Comparison of ENCODE assay signal across 8 cellular contexts in genomic region chr17:35448899-35449227, GRCh38. TPM values are rescaled to one million over a fixed set of nuclear protein-coding genes. Genes with fewer than 3 reads are reported as not detected.
DNase-seq lines count a peak whose midpoint lies in the region; ATAC-seq and TF ChIP-seq lines count a peak whose summit lies in the region.

No MANE protein-coding gene starts in this region.

- H4K20me1 ChIP-seq in BLaER1, result no peaks in the 10 kb centered on the region
- H4K20me1 ChIP-seq in neural cell (ENCODE audit: insufficient read depth), result no peaks in the 10 kb centered on the region

- H3K79me2 ChIP-seq in neural cell (replicated peaks; ENCODE audit: insufficient read depth, low read length), result no peaks in the 10 kb centered on the region

- no peak for TF ChIP-seq EP300 in neural cell (conservative IDR thresholded peaks at IDR 0.05; ENCODE audit: poor library complexity, severe bottlenecking)

- H3K36me3 ChIP-seq in BLaER1, result no peaks in the 10 kb centered on the region
- no peaks in the 10 kb centered on the region for H3K36me3 ChIP-seq in neural cell (ENCODE audit: insufficient read depth, low read length)
- no peaks in the 10 kb centered on the region for H3K36me3 ChIP-seq in mucosa of descending colon (ENCODE audit: low read depth)

- intact Hi-C loops in mucosa of descending colon (cut with DNase I, micrococcal nuclease), result no loop called here

- H3K4me3 ChIP-seq in BLaER1 (peak overlapping the region; percentile 69), coronary artery (peak overlapping the region; percentile 85), neural cell (ENCODE audit: low read length) (peak overlapping the region; percentile 57), mucosa of descending colon (no peak overlapping the region)

- no peaks in the 10 kb centered on the region for H3K9me2 ChIP-seq in neural cell (ENCODE audit: insufficient read depth, low read length)

- peak overlapping the region; percentile 78; the same call in 1 of the 2 replicates for H3K27ac ChIP-seq in BLaER1
- no peak overlapping the region for H3K27ac ChIP-seq in coronary artery
- H3K27ac ChIP-seq in neural cell (ENCODE audit: low read length), result no peak overlapping the region

- no peak overlapping the region for H2AFZ ChIP-seq in neural cell (ENCODE audit: low read depth, low read length)

- H3F3A ChIP-seq in neural cell (ENCODE audit: insufficient read depth, low read length, poor library complexity, severe bottlenecking), result no peaks in the 10 kb centered on the region

- DNase-seq in coronary artery (ENCODE audit: low spot score) (no peak), mucosa of descending colon (no peak), germinal center (ENCODE audit: low spot score) (no peak)
- no peak for DNase-seq in activated CD4-positive, alpha-beta T cell treated with anti-CD3 and anti-CD28 coated beads for 48 hours

- no peaks in the 10 kb centered on the region for H3K9me3 ChIP-seq in BLaER1
- peaks cover 3% of the 10 kb centered on the region for H3K9me3 ChIP-seq in neural cell (ENCODE audit: low read length)
- no peaks in the 10 kb centered on the region for H3K9me3 ChIP-seq in mucosa of descending colon

- H3K4me1 ChIP-seq in BLaER1 (peaks cover 31% of the 10 kb centered on the region), mucosa of descending colon (ENCODE audit: low read depth) (peaks cover 8% of the 10 kb centered on the region)

- H3K27me3 ChIP-seq in BLaER1, result peaks cover 16% of the 10 kb centered on the region
- peaks cover 83% of the 10 kb centered on the region for H3K27me3 ChIP-seq in neural cell (ENCODE audit: insufficient read depth, low read depth, low read length)

- H3K4me2 ChIP-seq in BLaER1 (peak overlapping the region; percentile 91), neural cell (ENCODE audit: low read length) (no peak overlapping the region)

- TF ChIP-seq RAD21 in neural cell (conservative IDR thresholded peaks at IDR 0.05), result no peak

- H3K9ac ChIP-seq in BLaER1 (peak overlapping the region; percentile 74; the same call in 1 of the 2 replicates), neural cell (ENCODE audit: low read length) (no peak overlapping the region)

- ATAC-seq in HG03432 (IDR thresholded peaks at IDR 0.05; ENCODE audit: unreplicated experiment) (peak; percentile 4), mucosa of descending colon (no peak), GM18858 (IDR thresholded peaks at IDR 0.05; ENCODE audit: unreplicated experiment) (no peak)

- TF ChIP-seq CTCF in coronary artery (IDR thresholded peaks at IDR 0.05) (no peak), neural cell (IDR thresholded peaks at IDR 0.05; ENCODE audit: poor library complexity, severe bottlenecking) (no peak), mucosa of descending colon (IDR thresholded peaks at IDR 0.05) (no peak)

TF ChIP-seq in neural cell, 6 proteins besides CTCF, POLR2A, EP300 and RAD21:
- TF ChIP-seq SMC3 (conservative IDR thresholded peaks at IDR 0.05; ENCODE audit: poor library complexity) (no peak), POLR2AphosphoS5 (IDR thresholded peaks at IDR 0.05) (no peak), TAF1 (IDR thresholded peaks at IDR 0.05; ENCODE audit: low read depth) (no peak), REST (IDR thresholded peaks at IDR 0.05; ENCODE audit: borderline replicate concordance) (no peak), EZH2 (IDR thresholded peaks at IDR 0.05; ENCODE audit: borderline replicate concordance, insufficient read depth, low read length, poor library complexity, severe bottlenecking) (no peak), MXI1 (conservative IDR thresholded peaks at IDR 0.05; ENCODE audit: poor library complexity, severe bottlenecking) (no peak)

RNA-seq across cellular contexts. Expression of gene SLFN13, which starts 0.3 kb away (rescaled TPM):
- polyA plus RNA-seq in neural cell, result 0.20 TPM in 1 of 2 replicates, not detected in the other
- polyA minus RNA-seq in neural cell, result not detected in 2 replicates
- 10 to 100 TPM in 1 of 3 donors, 1 to 10 TPM in 2; 5.8 to 12.9 (median 8.2) TPM for total RNA-seq in mucosa of descending colon

RNA-seq across cellular contexts. Expression of gene SLFN12, which starts 16.6 kb away (rescaled TPM):
- polyA plus RNA-seq in neural cell, result not detected in 2 replicates
- not detected in 2 replicates for polyA minus RNA-seq in neural cell
- total RNA-seq in mucosa of descending colon, result 1 to 10 TPM; 1.5 to 5.5 (median 3.1) TPM
